ENCODE assay signal across 13 cellular contexts in the genomic region with DNA sequence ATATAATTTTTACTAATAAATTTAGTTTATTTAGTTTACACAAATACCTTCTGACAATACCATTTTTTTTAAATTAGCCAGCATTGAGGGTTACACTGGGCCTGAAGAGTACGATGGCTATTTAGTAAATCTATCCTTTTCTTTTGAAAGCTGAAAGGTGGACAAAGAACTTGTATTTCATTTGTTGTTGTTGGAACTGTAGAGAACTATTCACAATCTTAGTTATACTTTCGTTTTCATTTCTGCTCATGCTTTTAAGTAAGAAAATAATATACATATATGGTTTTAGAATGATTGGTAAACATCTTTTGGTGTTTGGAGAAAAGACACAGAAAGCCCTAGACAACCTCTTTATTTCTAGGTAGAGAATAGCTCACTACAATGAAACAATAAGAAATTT.
"Had no signal": no experiment of that assay in that cellular context is flagged by ENCODE, and none has a peak within 500 bp of the region (broad histone marks: within the 10 kb centered on the region; RNA-seq: fewer than 3 reads in every experiment).

No MANE protein-coding gene starts in this region.

- DNase-seq: cortex of kidney; dorsolateral prefrontal cortex; effector CD8-positive, alpha-beta T cell; heart right ventricle; hypothalamus; naive thymus-derived CD4-positive, alpha-beta T cell; nephron progenitor cell; sigmoid colon; stimulated activated CD4-positive, alpha-beta T cell treated with anti-CD3 and anti-CD28 coated beads, Interleukin-12 subunit alpha, Interleukin-12 subunit beta, amount 100 ng/mL, for 4 hours; stimulated activated naive CD4-positive, alpha-beta T cell; stomach; substantia nigra had no signal

- H3K27me3 ChIP-seq: dorsolateral prefrontal cortex, heart right ventricle, sigmoid colon, stomach had no signal

- H3K27ac ChIP-seq: dorsolateral prefrontal cortex, heart right ventricle, sigmoid colon, skin epidermis, stomach had no signal

- ATAC-seq: naive thymus-derived CD4-positive, alpha-beta T cell had no signal

- H3K4me1 ChIP-seq: heart right ventricle, sigmoid colon, stomach had no signal

- H3K9me3 ChIP-seq: heart right ventricle, sigmoid colon, stomach had no signal

- H3K4me3 ChIP-seq: dorsolateral prefrontal cortex, heart right ventricle, sigmoid colon, skin epidermis, stomach had no signal

- H3K36me3 ChIP-seq: heart right ventricle, sigmoid colon, stomach had no signal
